27 cellular contexts compared by ENCODE assay signal in the genomic region with DNA sequence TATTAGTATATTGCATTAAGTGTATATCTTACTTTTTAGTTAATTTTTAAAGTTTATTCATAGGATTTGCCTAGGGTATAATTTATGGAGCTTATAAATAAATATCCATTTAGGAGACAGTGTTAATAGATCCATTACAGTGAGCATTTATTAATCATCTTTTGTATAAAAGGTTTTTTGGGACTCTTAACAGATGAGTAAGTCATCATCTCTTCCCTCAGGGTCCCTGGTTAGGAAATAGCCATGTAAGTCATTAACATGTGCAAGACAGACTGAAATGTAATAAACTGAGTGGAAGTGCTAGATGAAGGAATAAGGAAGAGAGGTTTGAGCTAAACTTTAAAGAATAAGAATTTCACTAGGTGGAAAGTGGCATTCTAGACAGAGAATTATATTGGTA.
"Had no signal": no experiment of that assay in that cellular context is flagged by ENCODE, and none has a peak within 500 bp of the region (broad histone marks: within the 10 kb centered on the region; RNA-seq: fewer than 3 reads in every experiment).

No MANE protein-coding gene starts in this region.

- H3K27ac Mint-ChIP-seq: activated CD4-positive, alpha-beta memory T cell treated with anti-CD3 and anti-CD28 coated beads, Interleukin-2, amount 10 ng/mL, durations not matched to agents 7 days and 5 days; activated CD4-positive, alpha-beta T cell treated with anti-CD3 and anti-CD28 coated beads for 36 hours; activated naive CD4-positive, alpha-beta T cell treated with anti-CD3 and anti-CD28 coated beads for 36 hours; activated naive CD8-positive, alpha-beta T cell; activated T-helper 17 cell treated with anti-CD3 and anti-CD28 coated beads, Interleukin-2, amount 50 U/mL, for 72 hours; brain; T-cell had no signal

- H3K9me3 Mint-ChIP-seq: activated CD4-positive, alpha-beta memory T cell treated with anti-CD3 and anti-CD28 coated beads, Interleukin-2, amount 10 ng/mL, durations not matched to agents 7 days and 5 days; activated naive CD4-positive, alpha-beta T cell treated with anti-CD3 and anti-CD28 coated beads for 36 hours; activated T-helper 17 cell treated with anti-CD3 and anti-CD28 coated beads, Interleukin-2, amount 50 U/mL, for 72 hours; T-cell had no signal

- H3K27me3 Mint-ChIP-seq: activated CD4-positive, alpha-beta memory T cell treated with anti-CD3 and anti-CD28 coated beads, Interleukin-2, amount 10 ng/mL, durations not matched to agents 7 days and 5 days; activated CD4-positive, alpha-beta T cell treated with anti-CD3 and anti-CD28 coated beads for 36 hours; activated naive CD8-positive, alpha-beta T cell; activated T-helper 17 cell treated with anti-CD3 and anti-CD28 coated beads, Interleukin-2, amount 50 U/mL, for 72 hours; brain; T-cell had no signal

- H3K27ac ChIP-seq: VCaP had no signal

- H3K4me3 ChIP-seq: K562 had no signal

- ATAC-seq: activated CD4-positive, alpha-beta T cell treated with anti-CD3 and anti-CD28 coated beads for 36 hours; activated T-helper 17 cell treated with anti-CD3 and anti-CD28 coated beads, Interleukin-2, amount 50 U/mL, for 72 hours; K562; T-cell had no signal

- DNase-seq: activated CD4-positive, alpha-beta memory T cell treated with anti-CD3 and anti-CD28 coated beads, Interleukin-2, amount 10 ng/mL, durations not matched to agents 7 days and 5 days; activated CD4-positive, alpha-beta T cell treated with anti-CD3 and anti-CD28 coated beads for 36 hours; activated CD4-positive, alpha-beta T cell treated with anti-CD3 and anti-CD28 coated beads, Interleukin-2, amount 50 U/mL, for 1 hour; activated gamma-delta T cell; activated naive CD4-positive, alpha-beta T cell treated with anti-CD3 and anti-CD28 coated beads for 36 hours; activated T-cell treated with anti-CD3 and anti-CD28 coated beads for 4 hours; activated T-cell treated with anti-CD3 and anti-CD28 coated beads, Interleukin-2, amount 50 U/mL, for 48 hours; amygdala; Karpas-422; NCI-H1092; NCI-H1417; NCI-H1930; NCI-H2107; NCI-H2171 treated with DMSO at 0.1 percent for 48 hours; NCI-H226; NCI-H526; NCI-H82; SIG-M5; T-cell; T1000 had no signal

- FAIRE-seq: astrocyte, K562, TTC549 had no signal

- H3K4me3 Mint-ChIP-seq: activated CD4-positive, alpha-beta memory T cell treated with anti-CD3 and anti-CD28 coated beads, Interleukin-2, amount 10 ng/mL, durations not matched to agents 7 days and 5 days; activated CD4-positive, alpha-beta T cell treated with anti-CD3 and anti-CD28 coated beads for 36 hours; activated naive CD4-positive, alpha-beta T cell treated with anti-CD3 and anti-CD28 coated beads for 36 hours; activated naive CD8-positive, alpha-beta T cell; activated T-helper 17 cell treated with anti-CD3 and anti-CD28 coated beads, Interleukin-2, amount 50 U/mL, for 72 hours; brain; T-cell had no signal

- H3K4me1 Mint-ChIP-seq: activated CD4-positive, alpha-beta memory T cell treated with anti-CD3 and anti-CD28 coated beads, Interleukin-2, amount 10 ng/mL, durations not matched to agents 7 days and 5 days; activated CD4-positive, alpha-beta T cell treated with anti-CD3 and anti-CD28 coated beads for 36 hours; activated T-helper 17 cell treated with anti-CD3 and anti-CD28 coated beads, Interleukin-2, amount 50 U/mL, for 72 hours; brain; T-cell had no signal
